Comparison of ENCODE assay signal across 9 cellular contexts in genomic region chrX:100649550-100650356, GRCh38. TPM values are rescaled to one million over a fixed set of nuclear protein-coding genes. Genes with fewer than 3 reads are reported as not detected.
DNase-seq lines count a peak whose midpoint lies in the region; ATAC-seq and TF ChIP-seq lines count a peak whose summit lies in the region.
"Had no signal": no experiment of that assay in that cellular context is flagged by ENCODE, and none has a peak within 500 bp of the region (broad histone marks: within the 10 kb centered on the region; RNA-seq: fewer than 3 reads in every experiment).

No MANE protein-coding gene starts in this region.

- H3K27me3 ChIP-seq in prostate gland (replicated peaks; ENCODE audit: insufficient read depth), result no peaks in the 10 kb centered on the region
- H3K27me3 ChIP-seq in CD4-positive, alpha-beta memory T cell (ENCODE audit: insufficient read depth, low read length), result no peaks in the 10 kb centered on the region

- no peaks in the 10 kb centered on the region for H3K9me3 Mint-ChIP-seq in CD4-positive, alpha-beta memory T cell
- H3K9me3 Mint-ChIP-seq: activated T-helper 17 cell treated with anti-CD3 and anti-CD28 coated beads, Interleukin-2, amount 50 U/mL, for 72 hours had no signal

- peak overlapping the region; percentile 45 to 67 for H3K27ac ChIP-seq in prostate gland
- H3K27ac ChIP-seq in CD4-positive, alpha-beta memory T cell (ENCODE audit: low read depth, low read length), result no peak overlapping the region

- no peaks in the 10 kb centered on the region for H3K4me1 Mint-ChIP-seq in CD4-positive, alpha-beta memory T cell
- H3K4me1 Mint-ChIP-seq: activated T-helper 17 cell treated with anti-CD3 and anti-CD28 coated beads, Interleukin-2, amount 50 U/mL, for 72 hours had no signal

- TF ChIP-seq CTCF in prostate gland (IDR thresholded peaks at IDR 0.05), result no peak

- POLR2A ChIA-PET in CD4-positive, alpha-beta memory T cell (lab: Charles Lee; ENCODE audit: partially characterized antibody), result no interaction called here

- H3K9me3 ChIP-seq in prostate gland, result no peaks in the 10 kb centered on the region
- H3K9me3 ChIP-seq in CD4-positive, alpha-beta memory T cell (ENCODE audit: control insufficient read depth in 1 of 2, low read length in 2 of 2), result no peaks in the 10 kb centered on the region

- no peak overlapping the region for H3K4me3 ChIP-seq in prostate gland
- H3K4me3 ChIP-seq in CD4-positive, alpha-beta memory T cell (ENCODE audit: low read length in 2 of 2), result no peak overlapping the region

- no peaks in the 10 kb centered on the region for H3K36me3 ChIP-seq in prostate gland
- no peaks in the 10 kb centered on the region for H3K36me3 ChIP-seq in CD4-positive, alpha-beta memory T cell (ENCODE audit: insufficient read depth, low read length)

- CTCF ChIA-PET in CD4-positive, alpha-beta memory T cell (lab: Charles Lee; ENCODE audit: partially characterized antibody), result no interaction called here

- ATAC-seq in GM19467 (IDR thresholded peaks at IDR 0.05; ENCODE audit: unreplicated experiment), result no peak
- ATAC-seq: activated T-helper 17 cell treated with anti-CD3 and anti-CD28 coated beads, Interleukin-2, amount 50 U/mL, for 72 hours had no signal

- DNase-seq in EH (ENCODE audit: low read depth) (peak; percentile 89), T1000 (lab: John Stamatoyannopoulos, UW) (peak; percentile 24), globus pallidus (ENCODE audit: low spot score) (peak; percentile 18), prostate gland (ENCODE audit: low spot score) (no peak), NCI-H510A (lab: John Stamatoyannopoulos, UW) (no peak), NCI-H446 (lab: John Stamatoyannopoulos, UW) (no peak)
- DNase-seq in CD4-positive, alpha-beta memory T cell, result no peak

- H3K27ac Mint-ChIP-seq in CD4-positive, alpha-beta memory T cell, result no peak overlapping the region
- H3K27ac Mint-ChIP-seq: activated T-helper 17 cell treated with anti-CD3 and anti-CD28 coated beads, Interleukin-2, amount 50 U/mL, for 72 hours had no signal

- no peaks in the 10 kb centered on the region for H3K36me3 Mint-ChIP-seq in CD4-positive, alpha-beta memory T cell

- peaks cover 2 to 9% of the 10 kb centered on the region in 2 donors for H3K27me3 Mint-ChIP-seq in CD4-positive, alpha-beta memory T cell

- intact Hi-C loops in prostate gland (cut with DNase I), result no loop called here
- intact Hi-C loops in CD4-positive, alpha-beta memory T cell (cut with micrococcal nuclease), result no loop called here

- no peak overlapping the region for H3K4me3 Mint-ChIP-seq in CD4-positive, alpha-beta memory T cell
- H3K4me3 Mint-ChIP-seq: activated T-helper 17 cell treated with anti-CD3 and anti-CD28 coated beads, Interleukin-2, amount 50 U/mL, for 72 hours had no signal

- WGBS in prostate gland, result 63% methylated on average over 12 of the region's 12 CpGs

- TF ChIP-seq POLR2A in prostate gland (IDR thresholded peaks at IDR 0.05), result no peak

- no peaks in the 10 kb centered on the region for H3K4me1 ChIP-seq in prostate gland (replicated peaks)
- H3K4me1 ChIP-seq in CD4-positive, alpha-beta memory T cell (ENCODE audit: insufficient read depth, low read length), result no peaks in the 10 kb centered on the region

RNA-seq across cellular contexts. Expression of gene SRPX2, which starts 5.8 kb away (rescaled TPM):
- total RNA-seq in prostate gland, result 1 to 10 TPM; 4.8 to 5.1 TPM
- total RNA-seq in CD4-positive, alpha-beta memory T cell, result not detected
- not detected for polyA plus RNA-seq in CD4-positive, alpha-beta memory T cell
- total RNA-seq: activated T-helper 17 cell treated with anti-CD3 and anti-CD28 coated beads, Interleukin-2, amount 50 U/mL, for 72 hours had no signal

RNA-seq across cellular contexts. Expression of gene TSPAN6, which starts 13.1 kb away (rescaled TPM):
- total RNA-seq in prostate gland, result 10 to 100 TPM; 26.1 to 34.9 TPM
- total RNA-seq in CD4-positive, alpha-beta memory T cell, result 1 to 10 TPM in 1 of 2 experiments, under 1 TPM in 1; 0.93 to 1.2 TPM
- polyA plus RNA-seq in CD4-positive, alpha-beta memory T cell, result 1 to 10 TPM; 3.9 to 4.1 TPM
- total RNA-seq: activated T-helper 17 cell treated with anti-CD3 and anti-CD28 coated beads, Interleukin-2, amount 50 U/mL, for 72 hours had no signal

Comparison
In these comparisons a context has a peak if more than half of its experiments do, and no peak if none do; other contexts are left out.
1. DNase-seq: peak in EH (single experiment), T1000 (single experiment) and globus pallidus (single experiment); none in prostate gland (single experiment), NCI-H510A (single experiment), CD4-positive, alpha-beta memory T cell (0 of 5) and NCI-H446 (0 of 2).
2. RNA of gene SRPX2, which starts 5.8 kb away (total RNA-seq): 4.8 to 5.1 TPM in prostate gland; not detected in CD4-positive, alpha-beta memory T cell; every median in the first group is over 4 times any median in the second.
3. RNA of gene TSPAN6, which starts 13.1 kb away (total RNA-seq): 26.1 to 34.9 TPM in prostate gland; 0.93 to 1.2 TPM in CD4-positive, alpha-beta memory T cell; every median in the first group is over 10 times any median in the second.